In the genomic region with DNA sequence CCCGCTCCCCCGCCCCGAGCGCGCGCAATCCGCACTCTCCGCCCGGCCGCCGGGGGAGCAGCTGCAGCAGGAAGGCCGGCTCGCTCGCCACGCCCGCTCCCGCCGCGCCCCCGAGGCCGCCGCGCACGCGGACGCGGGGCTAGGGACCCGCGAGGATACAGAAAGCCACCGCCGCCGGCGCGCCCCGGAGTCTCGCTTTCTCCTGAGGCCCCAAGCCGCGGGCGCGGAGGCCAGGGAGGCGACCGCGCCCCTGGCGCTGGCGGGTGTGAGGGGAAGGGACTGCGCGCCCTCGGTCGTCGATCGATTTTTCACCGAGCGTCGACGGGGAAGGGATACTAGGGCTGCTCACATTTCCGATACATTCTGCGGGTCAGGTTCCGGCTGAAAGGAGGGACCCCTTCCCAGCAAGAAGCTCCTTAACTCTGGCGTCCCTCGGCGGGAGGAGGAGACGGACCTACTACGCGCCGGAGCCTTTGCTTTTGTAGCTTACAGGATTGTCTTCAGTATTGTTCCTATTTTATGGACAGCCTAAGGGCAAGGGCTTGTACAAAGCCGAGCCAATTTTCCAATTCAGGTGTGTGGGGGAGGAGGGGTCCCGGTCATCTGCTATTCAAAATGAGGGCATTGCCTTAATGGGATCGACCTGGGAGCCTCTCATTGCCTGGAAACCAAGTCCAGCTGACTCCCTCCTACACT, we compare ENCODE assay signal across 8 cellular contexts. TPM values are rescaled to one million over a fixed set of nuclear protein-coding genes. Genes with fewer than 3 reads are reported as not detected.
A peak's percentile ranks its signal among the peaks of the same experiment; 100 is the strongest.
DNase-seq lines count a peak whose midpoint lies in the region; ATAC-seq and TF ChIP-seq lines count a peak whose summit lies in the region.

No MANE protein-coding gene starts in this region.

- H3K9me3 Mint-ChIP-seq in activated T-helper 1 cell treated with anti-CD3 and anti-CD28 coated beads, Interleukin-12 subunit alpha, Interleukin-12 subunit beta, Interleukin-2, Interleukin-4 antibody, amounts not matched to agents 30 ng/mL and 10 ng/mL and 1 ng/mL, durations not matched to agents 14 hours and 24 hours and 36 hours, result no peaks in the 10 kb centered on the region
- H3K9me3 Mint-ChIP-seq in natural killer cell, result no peaks in the 10 kb centered on the region

- no peaks in the 10 kb centered on the region for H3K9me2 ChIP-seq in PC-9 (ENCODE audit: insufficient read depth)

- H3K4me3 ChIP-seq in HUES6 (ENCODE audit: low read depth, low read length) (peak overlapping the region; percentile 94), PC-9 (peak overlapping the region; percentile 84)

- H3K27ac Mint-ChIP-seq in activated T-helper 1 cell treated with anti-CD3 and anti-CD28 coated beads, Interleukin-12 subunit alpha, Interleukin-12 subunit beta, Interleukin-2, Interleukin-4 antibody, amounts not matched to agents 30 ng/mL and 10 ng/mL and 1 ng/mL, durations not matched to agents 14 hours and 24 hours and 36 hours, result peak overlapping the region; percentile 72
- peak overlapping the region; percentile 41 to 61 for H3K27ac Mint-ChIP-seq in natural killer cell

- no peaks in the 10 kb centered on the region for H3K36me3 ChIP-seq in HUES6 (ENCODE audit: control insufficient read depth, insufficient read depth, low read length)
- no peaks in the 10 kb centered on the region for H3K36me3 ChIP-seq in PC-9 (ENCODE audit: low read depth)

- H3K79me2 ChIP-seq in PC-9 (ENCODE audit: low read depth), result peaks cover 12% of the 10 kb centered on the region; the same call in 1 of the 2 replicates

- peak overlapping the region; percentile 76 for H3K9ac ChIP-seq in HUES6 (ENCODE audit: low read length)

- H3K27me3 ChIP-seq in HUES6 (ENCODE audit: control insufficient read depth, insufficient read depth, low read length), result peaks cover 18% of the 10 kb centered on the region
- H3K27me3 ChIP-seq in PC-9 (ENCODE audit: insufficient read depth, low read depth), result no peaks in the 10 kb centered on the region

- H3K4me2 ChIP-seq in PC-9, result peak overlapping the region; percentile 79

- H3F3A ChIP-seq in PC-9 (ENCODE audit: insufficient read depth, low read depth), result peaks cover 37% of the 10 kb centered on the region

- peaks cover 13% of the 10 kb centered on the region; the same call in 1 of the 2 replicates for H3K4me1 ChIP-seq in HUES6 (ENCODE audit: control insufficient read depth, insufficient read depth, low read length)
- H3K4me1 ChIP-seq in PC-9 (replicated peaks; ENCODE audit: insufficient read depth), result peaks cover 26% of the 10 kb centered on the region

- H3K9me3 ChIP-seq in HUES6 (ENCODE audit: control insufficient read depth, insufficient read depth, low read depth, low read length) (no peaks in the 10 kb centered on the region), PC-9 (ENCODE audit: insufficient read depth, low read depth) (no peaks in the 10 kb centered on the region)

- POLR2A ChIA-PET in PC-9 (lab: Charles Lee; ENCODE audit: unreplicated experiment), result interaction anchor here (0.6 to 0.7 kb wide), 2 partner anchors 230 to 395 kb away, joined by 3 read pairs; no protein-coding TSS in a partner anchor

- intact Hi-C loops in PC-9 (cut with micrococcal nuclease; ENCODE audit: unreplicated experiment), result loop anchor here (1.0 to 10.0 kb wide), 5 partner anchors 53 to 373 kb away; partner anchors contain the start of genes ALG8 and NARS2
- intact Hi-C loops in activated T-helper 1 cell treated with anti-CD3 and anti-CD28 coated beads, Interleukin-12 subunit alpha, Interleukin-12 subunit beta, Interleukin-2, Interleukin-4 antibody, amounts not matched to agents 30 ng/mL and 10 ng/mL and 1 ng/mL, durations not matched to agents 14 hours and 24 hours and 36 hours (cut with micrococcal nuclease), result loop anchor here (1.0 to 5.0 kb wide), 14 partner anchors 15 to 423 kb away; partner anchors contain the start of genes ALG8, INTS4, KCTD21 and NARS2
- intact Hi-C loops in natural killer cell (cut with micrococcal nuclease), result loop anchor here (1.0 kb wide), 1 partner anchor 146 kb away; no protein-coding TSS in a partner anchor

- ATAC-seq in GM21360 (IDR thresholded peaks at IDR 0.05; ENCODE audit: unreplicated experiment) (peak; percentile 55), natural killer cell (peak; percentile 72 to 87 (median 82))

- peaks cover 8% of the 10 kb centered on the region for H3K27me3 Mint-ChIP-seq in activated T-helper 1 cell treated with anti-CD3 and anti-CD28 coated beads, Interleukin-12 subunit alpha, Interleukin-12 subunit beta, Interleukin-2, Interleukin-4 antibody, amounts not matched to agents 30 ng/mL and 10 ng/mL and 1 ng/mL, durations not matched to agents 14 hours and 24 hours and 36 hours (ENCODE audit: insufficient read depth)
- H3K27me3 Mint-ChIP-seq in natural killer cell (ENCODE audit: low read depth in 2 of 2), result peaks cover 20 to 40% of the 10 kb centered on the region in 2 donors

- TSS peak; percentile 81 for BruUV-seq in PC-9 (replicated peaks; lab: Mats Ljungman, UMichigan)

- 0 out of 2 replicates have a peak, but pooled peaks have one; percentile 26 for TF ChIP-seq CTCF in PC-9 (conservative IDR thresholded peaks at IDR 0.05)
- TF ChIP-seq CTCF in natural killer cell (IDR thresholded peaks at IDR 0.05), result no peak

- DNase-seq in COR-L47 (lab: John Stamatoyannopoulos, UW) (peak; percentile 88), PC-9 (peak; percentile 63 to 91), fibroblast of peridontal ligament (ENCODE audit: extremely low read depth) (peak; percentile 48), natural killer cell (peak; percentile 78)
- peak; percentile 81 for DNase-seq in activated T-helper 1 cell treated with anti-CD3 and anti-CD28 coated beads, Interleukin-12 subunit alpha, Interleukin-12 subunit beta, Interleukin-2, Interleukin-4 antibody, amounts not matched to agents 30 ng/mL and 10 ng/mL and 1 ng/mL, durations not matched to agents 14 hours and 24 hours and 36 hours (ENCODE audit: low spot score)
- DNase-seq in stimulated activated naive CD4-positive, alpha-beta T cell (lab: John Stamatoyannopoulos, UW), result peak; percentile 39 to 75 (median 64)

- peaks cover 58% of the 10 kb centered on the region for H3K4me1 Mint-ChIP-seq in activated T-helper 1 cell treated with anti-CD3 and anti-CD28 coated beads, Interleukin-12 subunit alpha, Interleukin-12 subunit beta, Interleukin-2, Interleukin-4 antibody, amounts not matched to agents 30 ng/mL and 10 ng/mL and 1 ng/mL, durations not matched to agents 14 hours and 24 hours and 36 hours (ENCODE audit: low read depth)
- peaks cover 25 to 28% of the 10 kb centered on the region in 2 donors for H3K4me1 Mint-ChIP-seq in natural killer cell

- peak overlapping the region; percentile 86 for H3K4me3 Mint-ChIP-seq in activated T-helper 1 cell treated with anti-CD3 and anti-CD28 coated beads, Interleukin-12 subunit alpha, Interleukin-12 subunit beta, Interleukin-2, Interleukin-4 antibody, amounts not matched to agents 30 ng/mL and 10 ng/mL and 1 ng/mL, durations not matched to agents 14 hours and 24 hours and 36 hours
- H3K4me3 Mint-ChIP-seq in natural killer cell, result peak overlapping the region; percentile 78

- peak overlapping the region; percentile 89 for H2AFZ ChIP-seq in PC-9

- H3K36me3 Mint-ChIP-seq in activated T-helper 1 cell treated with anti-CD3 and anti-CD28 coated beads, Interleukin-12 subunit alpha, Interleukin-12 subunit beta, Interleukin-2, Interleukin-4 antibody, amounts not matched to agents 30 ng/mL and 10 ng/mL and 1 ng/mL, durations not matched to agents 14 hours and 24 hours and 36 hours (ENCODE audit: low read depth), result peaks cover 8% of the 10 kb centered on the region
- H3K36me3 Mint-ChIP-seq in natural killer cell, result no peaks in the 10 kb centered on the region

- no peaks in the 10 kb centered on the region for H4K20me1 ChIP-seq in PC-9 (ENCODE audit: insufficient read depth)

- CTCF ChIA-PET in PC-9 (lab: Charles Lee), result interaction anchor here (0.5 to 1.2 kb wide), 4 partner anchors 51 to 190 kb away, joined by 3 to 6 read pairs (median 3); no protein-coding TSS in a partner anchor

- H3K27ac ChIP-seq in HUES6 (ENCODE audit: low read depth, low read length), result no peak overlapping the region
- H3K27ac ChIP-seq in PC-9, result no peak overlapping the region

RNA-seq across cellular contexts. Expression of gene GAB2, which starts 0.4 kb away (rescaled TPM):
- total RNA-seq in PC-9 (2021) (17.5 and 25.7 TPM in 2 replicates), natural killer cell (10 to 100 TPM in 1 of 3 donors, 1 to 10 TPM in 2; 4.3 to 58.4 (median 8.1) TPM)
- 15.9 and 16.0 TPM in 2 replicates for total RNA-seq in activated T-helper 1 cell treated with anti-CD3 and anti-CD28 coated beads, Interleukin-12 subunit alpha, Interleukin-12 subunit beta, Interleukin-2, Interleukin-4 antibody, amounts not matched to agents 30 ng/mL and 10 ng/mL and 1 ng/mL, durations not matched to agents 14 hours and 24 hours and 36 hours
